ENCODE assay signal across 9 cellular contexts in genomic region chr1:2213576-2214505, GRCh38. TPM values are rescaled to one million over a fixed set of nuclear protein-coding genes. Genes with fewer than 3 reads are reported as not detected.
DNase-seq lines count a peak whose midpoint lies in the region; ATAC-seq and TF ChIP-seq lines count a peak whose summit lies in the region.
"Had no signal": no experiment of that assay in that cellular context is flagged by ENCODE, and none has a peak within 500 bp of the region (broad histone marks: within the 10 kb centered on the region; RNA-seq: fewer than 3 reads in every experiment).

No MANE protein-coding gene starts in this region.

- peak in 1 of 2 donors; percentile 40 for TF ChIP-seq POLR2A in gastrocnemius medialis (IDR thresholded peaks at IDR 0.05)

- CTCF ChIA-PET in CD8-positive, alpha-beta T cell (lab: Charles Lee): interaction anchor here (1.0 kb wide), 1 partner anchor 15 kb away, joined by 3 read pairs; no protein-coding TSS in a partner anchor

- H3K27ac ChIP-seq in gastrocnemius medialis: peak overlapping the region; percentile 67 to 91 (median 86)
- H3K27ac ChIP-seq in CD8-positive, alpha-beta T cell (ENCODE audit: low read depth, low read length): no peak overlapping the region

- in situ Hi-C loops in gastrocnemius medialis (cut with MboI; ENCODE audit: low sequenced_read_pairs in 4 of 4): loop anchor here in 2 of 4 donors (25.0 kb wide), 2 partner anchors 98 to 323 kb away; partner anchors contain the start of genes HES5 (in 1 of the 2) and PANK4 (in 1 of the 2)

- no peaks in the 10 kb centered on the region for H3K36me3 ChIP-seq in gastrocnemius medialis
- H3K36me3 ChIP-seq in CD8-positive, alpha-beta T cell (ENCODE audit: insufficient read depth, low read length): no peaks in the 10 kb centered on the region

- intact Hi-C loops in gastrocnemius medialis (cut with DNase I; ENCODE audit: low total_unique reads): loop anchor here (5.0 kb wide), 1 partner anchor 98 kb away; no protein-coding TSS in a partner anchor
- intact Hi-C loops in CD8-positive, alpha-beta T cell (cut with DNase I, micrococcal nuclease): loop anchor here in 1 of 2 experiments (2.0 kb wide), 1 partner anchor 13 kb away; no protein-coding TSS in a partner anchor

- no peaks in the 10 kb centered on the region for H3K27me3 Mint-ChIP-seq in CD8-positive, alpha-beta T cell (ENCODE audit: low read depth)
- no peaks in the 10 kb centered on the region for H3K27me3 Mint-ChIP-seq in type B pancreatic cell

- H3K4me3 ChIP-seq in gastrocnemius medialis: peak overlapping the region; percentile 23 to 45 (median 36)
- no peak overlapping the region for H3K4me3 ChIP-seq in CD8-positive, alpha-beta T cell (ENCODE audit: low read depth, low read length)

- POLR2A ChIA-PET in CD8-positive, alpha-beta T cell (lab: Charles Lee): no interaction called here

- no peaks in the 10 kb centered on the region for H3K27me3 ChIP-seq in gastrocnemius medialis
- no peaks in the 10 kb centered on the region for H3K27me3 ChIP-seq in CD8-positive, alpha-beta T cell (ENCODE audit: insufficient read depth, low read length)

- H3K9me3 ChIP-seq in gastrocnemius medialis: no peaks in the 10 kb centered on the region
- no peaks in the 10 kb centered on the region for H3K9me3 ChIP-seq in CD8-positive, alpha-beta T cell (ENCODE audit: low read length)

- peak; percentile 54 to 60 for ATAC-seq in gastrocnemius medialis
- ATAC-seq in CD8-positive, alpha-beta T cell: no peak

- no peak overlapping the region for H3K27ac Mint-ChIP-seq in CD8-positive, alpha-beta T cell
- H3K27ac Mint-ChIP-seq in type B pancreatic cell: no peak overlapping the region

- H3K36me3 Mint-ChIP-seq in CD8-positive, alpha-beta T cell: no peaks in the 10 kb centered on the region
- H3K36me3 Mint-ChIP-seq in type B pancreatic cell: no peaks in the 10 kb centered on the region

- H3K4me1 Mint-ChIP-seq in CD8-positive, alpha-beta T cell (ENCODE audit: low read depth): peaks cover 4% of the 10 kb centered on the region
- H3K4me1 Mint-ChIP-seq in type B pancreatic cell (ENCODE audit: unreplicated experiment): peaks cover 5% of the 10 kb centered on the region

- no peak overlapping the region for H3K4me3 Mint-ChIP-seq in CD8-positive, alpha-beta T cell
- H3K4me3 Mint-ChIP-seq in type B pancreatic cell: no peak overlapping the region

- DNase-seq in ELR (ENCODE audit: low read depth) (peak; percentile 54), cerebellar cortex (ENCODE audit: low spot score) (peak; percentile 92), iris pigment epithelial cell (ENCODE audit: low read depth) (peak; percentile 89), gastrocnemius medialis (peak in 1 of 2 donors; percentile 72), NCI-H2171 (lab: John Stamatoyannopoulos, UW) (no peak), type B pancreatic cell (ENCODE audit: extremely low spot score, unreplicated experiment) (no peak)
- DNase-seq in CD8-positive, alpha-beta T cell: no peak
- DNase-seq in stimulated activated CD8-positive, alpha-beta memory T cell treated with anti-CD3 and anti-CD28 coated beads, Interleukin-4, amount 100 ng/mL, for 48 hours: no peak
- DNase-seq: GDM1 had no signal

- TF ChIP-seq CTCF in gastrocnemius medialis (IDR thresholded peaks at IDR 0.05 in 4 of 5, conservative IDR thresholded peaks at IDR 0.05 in 1 of 5) (no peak), type B pancreatic cell (conservative IDR thresholded peaks at IDR 0.05) (no peak)
- no peak for TF ChIP-seq CTCF in CD8-positive, alpha-beta T cell (IDR thresholded peaks at IDR 0.05)

- no peaks in the 10 kb centered on the region for H3K9me3 Mint-ChIP-seq in CD8-positive, alpha-beta T cell
- no peaks in the 10 kb centered on the region for H3K9me3 Mint-ChIP-seq in type B pancreatic cell

- H3K4me1 ChIP-seq in gastrocnemius medialis: peaks cover 19 to 35% of the 10 kb centered on the region in 2 donors
- peaks cover 13% of the 10 kb centered on the region for H3K4me1 ChIP-seq in CD8-positive, alpha-beta T cell (ENCODE audit: insufficient read depth, low read length)

RNA-seq across cellular contexts. Expression of gene SKI, which starts 14.3 kb away (rescaled TPM):
- total RNA-seq in gastrocnemius medialis (10 to 100 TPM in 3 of 4 donors, 1 to 10 TPM in 1; 7.8 to 32.2 (median 22.4) TPM), type B pancreatic cell (ENCODE audit: low replicate concordance) (52.7 and 55.7 TPM in 2 replicates)
- 100 to 1,000 TPM; 361 to 383 TPM for total RNA-seq in CD8-positive, alpha-beta T cell

RNA-seq across cellular contexts. Expression of gene FAAP20, which starts 19.3 kb away (rescaled TPM):
- total RNA-seq in gastrocnemius medialis (10 to 100 TPM; 12.1 to 26.2 (median 17.3) TPM), type B pancreatic cell (ENCODE audit: low replicate concordance) (45.8 and 73.8 TPM in 2 replicates)
- total RNA-seq in CD8-positive, alpha-beta T cell: 10 to 100 TPM; 53.6 to 61.1 TPM

Comparison
In these comparisons a context has a peak if more than half of its experiments do, and no peak if none do; other contexts are left out.
1. DNase-seq: peak in ELR (single experiment), cerebellar cortex (single experiment) and iris pigment epithelial cell (single experiment); none in CD8-positive, alpha-beta T cell (0 of 7), stimulated activated CD8-positive, alpha-beta memory T cell treated with anti-CD3 and anti-CD28 coated beads, Interleukin-4, amount 100 ng/mL, for 48 hours (single experiment), NCI-H2171 (single experiment) and type B pancreatic cell (single experiment).